8 cellular contexts compared by ENCODE assay signal in the genomic region with DNA sequence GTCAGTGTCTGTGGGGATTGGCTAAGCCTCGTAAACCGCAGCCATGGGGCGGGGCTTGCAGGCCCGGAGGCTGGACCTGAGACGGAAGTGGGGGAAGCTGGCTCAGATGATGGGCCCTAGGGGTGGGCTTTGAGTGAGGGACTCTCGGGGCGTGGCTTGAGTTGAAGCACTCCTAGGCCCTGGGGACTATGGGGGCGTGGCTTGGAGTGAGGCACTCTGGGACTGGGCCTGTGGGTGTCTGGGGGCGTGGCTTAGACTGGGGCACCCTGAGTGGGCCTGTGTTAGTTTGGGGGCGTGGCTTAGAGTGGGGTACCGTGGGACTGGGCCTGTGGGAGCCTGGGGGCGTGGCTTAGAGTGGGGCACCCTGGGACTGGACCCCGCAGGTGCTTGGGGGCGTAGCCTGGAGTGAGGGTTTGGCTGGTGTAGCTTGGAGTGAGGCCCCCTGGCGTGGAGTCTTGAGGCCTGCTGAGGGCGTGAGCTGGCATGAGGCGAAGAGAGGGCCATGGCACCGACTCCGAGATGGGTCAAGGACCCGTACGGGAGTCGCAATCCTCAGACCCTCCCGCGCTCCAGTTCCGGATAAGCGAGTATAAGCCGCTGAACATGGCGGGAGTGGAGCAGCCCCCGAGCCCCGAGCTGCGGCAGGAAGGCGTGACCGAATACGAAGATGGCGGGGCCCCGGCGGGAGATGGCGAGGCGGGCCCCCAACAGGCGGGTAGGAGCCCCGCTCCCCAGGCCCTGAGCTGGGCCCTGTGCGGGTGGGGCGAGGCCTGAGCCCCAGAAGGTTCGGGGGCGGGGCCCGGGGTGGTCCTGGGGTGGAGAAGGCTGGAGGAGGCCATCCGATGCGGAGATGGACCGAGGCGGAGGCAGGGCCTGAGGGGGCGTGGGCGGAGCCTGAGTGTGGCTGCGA. TPM values are rescaled to one million over a fixed set of nuclear protein-coding genes. Genes with fewer than 3 reads are reported as not detected.
DNase-seq lines count a peak whose midpoint lies in the region; ATAC-seq and TF ChIP-seq lines count a peak whose summit lies in the region.

No MANE protein-coding gene starts in this region.

- peak overlapping the region; percentile 33 for H3K27ac ChIP-seq in CD8-positive, alpha-beta T cell (ENCODE audit: low read depth, low read length)
- peak overlapping the region; percentile 51 for H3K27ac ChIP-seq in HL-60 (replicated peaks)
- H3K27ac ChIP-seq in epithelial cell of prostate = peak overlapping the region; percentile 43

- peak overlapping the region; percentile 86 for H3K27ac Mint-ChIP-seq in CD8-positive, alpha-beta T cell

- peaks cover 3% of the 10 kb centered on the region for H3K27me3 Mint-ChIP-seq in CD8-positive, alpha-beta T cell (ENCODE audit: low read depth)

- no peaks in the 10 kb centered on the region for H3K9me3 ChIP-seq in CD8-positive, alpha-beta T cell (ENCODE audit: low read length)
- H3K9me3 ChIP-seq in NT2/D1 (ENCODE audit: insufficient read depth, low read length) (no peaks in the 10 kb centered on the region), mucosa of descending colon (no peaks in the 10 kb centered on the region)

- POLR2A ChIA-PET in CD8-positive, alpha-beta T cell (lab: Charles Lee) = interaction anchor here (1.0 to 2.9 kb wide), 2 partner anchors 39 to 58 kb away, joined by 4 to 10 read pairs; no protein-coding TSS in a partner anchor

- no peaks in the 10 kb centered on the region for H3K27me3 ChIP-seq in CD8-positive, alpha-beta T cell (ENCODE audit: insufficient read depth, low read length)
- H3K27me3 ChIP-seq in HL-60 (ENCODE audit: insufficient read depth, poor library complexity, severe bottlenecking) = no peaks in the 10 kb centered on the region
- H3K27me3 ChIP-seq in NT2/D1 (ENCODE audit: insufficient read depth, insufficient read length) = no peaks in the 10 kb centered on the region

- H3K9ac ChIP-seq in NT2/D1 (ENCODE audit: insufficient read length, low read depth) = peak overlapping the region; percentile 93

- peak overlapping the region; percentile 72 for H3K4me3 ChIP-seq in CD8-positive, alpha-beta T cell (ENCODE audit: low read depth, low read length)
- H3K4me3 ChIP-seq in HL-60 (replicated peaks; ENCODE audit: insufficient read depth, low read length) = peak overlapping the region; percentile 70
- H3K4me3 ChIP-seq in NT2/D1 (ENCODE audit: insufficient read length, low read depth) = peak overlapping the region; percentile 90
- H3K4me3 ChIP-seq in mucosa of descending colon = peak overlapping the region; percentile 35

- no peaks in the 10 kb centered on the region for H3K9me3 Mint-ChIP-seq in CD8-positive, alpha-beta T cell

- H3K4me1 ChIP-seq in CD8-positive, alpha-beta T cell (ENCODE audit: insufficient read depth, low read length) = peaks cover 12% of the 10 kb centered on the region
- peaks cover 7% of the 10 kb centered on the region for H3K4me1 ChIP-seq in NT2/D1 (ENCODE audit: insufficient read depth, insufficient read length)
- peaks cover 2% of the 10 kb centered on the region for H3K4me1 ChIP-seq in mucosa of descending colon (ENCODE audit: low read depth)

- H3K36me3 ChIP-seq in CD8-positive, alpha-beta T cell (ENCODE audit: insufficient read depth, low read length) = no peaks in the 10 kb centered on the region
- H3K36me3 ChIP-seq in NT2/D1 (ENCODE audit: insufficient read depth, insufficient read length, low read length) = peaks cover 26% of the 10 kb centered on the region
- H3K36me3 ChIP-seq in mucosa of descending colon (ENCODE audit: low read depth) = no peaks in the 10 kb centered on the region

- TF ChIP-seq CTCF in CD8-positive, alpha-beta T cell (IDR thresholded peaks at IDR 0.05) = no peak
- TF ChIP-seq CTCF in HL-60 (IDR thresholded peaks at IDR 0.05; ENCODE audit: insufficient read depth, low read length) (peak; percentile 17), mucosa of descending colon (IDR thresholded peaks at IDR 0.05) (no peak)

- intact Hi-C loops in CD8-positive, alpha-beta T cell (cut with DNase I, micrococcal nuclease) = loop anchor here (1.0 to 2.0 kb wide), 4 partner anchors 56 to 76 kb away; a partner anchor contains a TSS
- intact Hi-C loops in mucosa of descending colon (cut with DNase I, micrococcal nuclease) = no loop called here

- CTCF ChIA-PET in CD8-positive, alpha-beta T cell (lab: Charles Lee) = interaction anchor here (0.9 to 1.4 kb wide), 4 partner anchors 38 to 65 kb away, joined by 3 to 6 read pairs (median 4); no protein-coding TSS in a partner anchor

- peak; percentile 74 to 96 (median 88) for DNase-seq in CD8-positive, alpha-beta T cell
- DNase-seq in HL-60 (ENCODE audit: low read depth in 1 of 2, low spot score in 1 of 2) (peak; percentile 91 to 95), NT2/D1 (ENCODE audit: low read depth, low spot score) (peak; percentile 100), activated T-cell treated with anti-CD3 and anti-CD28 coated beads for 24 hours (ENCODE audit: low read depth) (peak; percentile 84), epithelial cell of prostate (ENCODE audit: low read depth, low spot score) (peak; percentile 84), mucosa of descending colon (peak; percentile 95 to 98 (median 97))
- peak; percentile 82 to 86 for DNase-seq in stimulated activated CD8-positive, alpha-beta memory T cell treated with anti-CD3 and anti-CD28 coated beads, Interleukin-2, amount 100 ng/mL, for 48 hours (ENCODE audit: low read depth in 2 of 2)

- H3K4me3 Mint-ChIP-seq in CD8-positive, alpha-beta T cell = peak overlapping the region; percentile 90

- peaks cover 20% of the 10 kb centered on the region for H3K4me1 Mint-ChIP-seq in CD8-positive, alpha-beta T cell (ENCODE audit: low read depth)

- ATAC-seq in CD8-positive, alpha-beta T cell = peak; percentile 92
- ATAC-seq in GM19463 (IDR thresholded peaks at IDR 0.05; ENCODE audit: unreplicated experiment) (peak; percentile 82), mucosa of descending colon (peak; percentile 94)

- peaks cover 16% of the 10 kb centered on the region for H3K36me3 Mint-ChIP-seq in CD8-positive, alpha-beta T cell

RNA-seq across cellular contexts. Expression of a gene that starts 6.8 kb away (rescaled TPM):
- total RNA-seq in CD8-positive, alpha-beta T cell = 10 to 100 TPM; 11.8 to 12.8 TPM
- total RNA-seq in mucosa of descending colon = 10 to 100 TPM in 2 of 3 donors, 1 to 10 TPM in 1; 6.4 to 13.1 (median 10.7) TPM

RNA-seq across cellular contexts. Expression of a gene that starts 44.5 kb away (rescaled TPM):
- under 1 TPM; 0.47 to 0.76 TPM for total RNA-seq in CD8-positive, alpha-beta T cell
- total RNA-seq in mucosa of descending colon = 100 to 1,000 TPM in 2 of 3 donors, 10 to 100 TPM in 1; 60.4 to 207 (median 125) TPM

RNA-seq across cellular contexts. Expression of a gene that starts 56.6 kb away (rescaled TPM):
- 100 to 1,000 TPM; 361 to 363 TPM for total RNA-seq in CD8-positive, alpha-beta T cell
- total RNA-seq in mucosa of descending colon = 100 to 1,000 TPM; 106 to 145 (median 108) TPM

Comparison
In these comparisons a context has a peak if more than half of its experiments do, and no peak if none do; other contexts are left out.
1. Peak in every context shown above with its lines: DNase-seq, ATAC-seq, H3K4me3 ChIP-seq and H3K27ac ChIP-seq.
2. H3K4me3 ChIP-seq: peak in every context shown above with its lines; median percentile 90 in NT2/D1; 72 in CD8-positive, alpha-beta T cell; 70 in HL-60; 35 in mucosa of descending colon.
3. RNA of a gene that starts 44.5 kb away (total RNA-seq): 60.4 to 207 TPM in mucosa of descending colon; 0.47 to 0.76 TPM in CD8-positive, alpha-beta T cell; every median in the first group is over 10 times any median in the second.
4. intact Hi-C loops: an anchor here in CD8-positive, alpha-beta T cell (1.0 to 2.0 kb wide); none called in mucosa of descending colon.